8 cellular contexts compared by ENCODE assay signal in genomic region chr14:74762917-74763802, GRCh38. TPM values are rescaled to one million over a fixed set of nuclear protein-coding genes. Genes with fewer than 3 reads are reported as not detected.
DNase-seq lines count a peak whose midpoint lies in the region; ATAC-seq and TF ChIP-seq lines count a peak whose summit lies in the region.

Gene YLPM1 (plus strand): TSS chr14:74763316. CDS start chr14:74763490, 174 bp downstream.

- H3K36me3 Mint-ChIP-seq in activated CD4-positive, alpha-beta T cell treated with anti-CD3 and anti-CD28 coated beads for 36 hours (ENCODE audit: low read depth), result peaks cover 28% of the 10 kb centered on the region

- DNase-seq in Ammon's horn (ENCODE audit: low spot score) (peak; percentile 95), NCI-H510A treated with DMSO at 0.1 percent for 48 hours (lab: John Stamatoyannopoulos, UW) (peak; percentile 96), kidney glomerular epithelial cell (lab: John Stamatoyannopoulos, UW) (peak; percentile 97)
- peak; percentile 95 for DNase-seq in activated CD4-positive, alpha-beta T cell treated with anti-CD3 and anti-CD28 coated beads for 36 hours
- peak; percentile 78 to 84 (median 80) for DNase-seq in stimulated activated CD4-positive, alpha-beta T cell treated with anti-CD3 and anti-CD28 coated beads, Interleukin-1b, Interleukin-23, amount 100 ng/mL, for 24 hours (ENCODE audit: low read depth in 4 of 4, low spot score in 1 of 4)

- peak; percentile 96 for TF ChIP-seq POLR2A in GM19099 (IDR thresholded peaks at IDR 0.05; ENCODE audit: extremely low read depth, insufficient read length, low read depth)

- ATAC-seq in HG03439 (IDR thresholded peaks at IDR 0.05; ENCODE audit: unreplicated experiment), result peak; percentile 95
- ATAC-seq in activated CD4-positive, alpha-beta T cell treated with anti-CD3 and anti-CD28 coated beads for 36 hours, result peak; percentile 92

- H3K4me3 Mint-ChIP-seq in activated CD4-positive, alpha-beta T cell treated with anti-CD3 and anti-CD28 coated beads for 36 hours, result peak within 1 kb of the TSS; percentile 96

- peaks cover 42% of the 10 kb centered on the region for H3K4me1 Mint-ChIP-seq in activated CD4-positive, alpha-beta T cell treated with anti-CD3 and anti-CD28 coated beads for 36 hours

- intact Hi-C loops in activated CD4-positive, alpha-beta T cell treated with anti-CD3 and anti-CD28 coated beads for 36 hours (cut with DNase I, micrococcal nuclease), result loop anchor here (1.0 to 10.0 kb wide), 12 partner anchors 50 to 1708 kb away; partner anchors contain the start of genes AREL1 (in 2 of the 2), FCF1 (in 2 of the 2), ABCD4 (in 1 of the 2) and ALDH6A1 (in 1 of the 2)

- H3K27ac Mint-ChIP-seq in activated CD4-positive, alpha-beta T cell treated with anti-CD3 and anti-CD28 coated beads for 36 hours, result peak within 1 kb of the TSS; percentile 97

- CTCF ChIA-PET in activated CD4-positive, alpha-beta T cell treated with anti-CD3 and anti-CD28 coated beads for 36 hours (lab: Charles Lee), result interaction anchor here (0.6 to 1.4 kb wide), 15 partner anchors 8 to 758 kb away, joined by 3 to 9 read pairs (median 3); no protein-coding TSS in a partner anchor

- no peaks in the 10 kb centered on the region for H3K27me3 Mint-ChIP-seq in activated CD4-positive, alpha-beta T cell treated with anti-CD3 and anti-CD28 coated beads for 36 hours

- H3K9me3 Mint-ChIP-seq in activated CD4-positive, alpha-beta T cell treated with anti-CD3 and anti-CD28 coated beads for 36 hours (ENCODE audit: low read depth), result no peaks in the 10 kb centered on the region

- POLR2A ChIA-PET in activated CD4-positive, alpha-beta T cell treated with anti-CD3 and anti-CD28 coated beads for 36 hours (lab: Charles Lee), result interaction anchor here (0.6 to 0.7 kb wide), 2 partner anchors 147 to 560 kb away, joined by 3 read pairs; no protein-coding TSS in a partner anchor

- H3K27ac ChIP-seq in cingulate gyrus (ENCODE audit: low read depth, low read length), result peak within 1 kb of the TSS; percentile 78

RNA-seq across cellular contexts. Expression of gene YLPM1, which starts in this region (rescaled TPM):
- total RNA-seq in activated CD4-positive, alpha-beta T cell treated with anti-CD3 and anti-CD28 coated beads for 36 hours, result 10 to 100 TPM; 53.0 to 60.9 TPM

Comparison
In these comparisons a context has a peak if more than half of its experiments do, and no peak if none do; other contexts are left out.
1. Peak in every context shown above with its lines: DNase-seq, ATAC-seq and H3K27ac ChIP-seq.